In the genomic region with DNA sequence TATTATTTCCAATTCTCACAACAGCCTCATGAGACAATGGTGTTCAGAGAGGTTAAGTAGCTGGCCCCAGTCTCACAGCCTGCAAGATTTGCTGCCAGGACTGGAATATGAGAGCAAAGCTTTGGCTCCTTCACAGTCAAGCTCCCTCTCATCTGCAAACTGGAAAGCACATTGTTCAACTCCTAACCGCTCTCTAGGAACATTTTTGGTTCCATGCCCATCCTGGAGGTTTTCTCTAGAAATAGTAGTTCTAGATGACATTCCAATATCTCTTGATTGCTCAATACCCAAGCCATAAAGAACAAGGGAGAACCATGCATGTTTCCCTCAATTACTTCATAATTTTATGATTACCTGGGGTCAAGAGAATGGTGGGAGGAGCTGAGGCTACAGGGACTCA, we compare ENCODE assay signal across 24 cellular contexts.
"Had no signal": no experiment of that assay in that cellular context is flagged by ENCODE, and none has a peak within 500 bp of the region (broad histone marks: within the 10 kb centered on the region; RNA-seq: fewer than 3 reads in every experiment).

No MANE protein-coding gene starts in this region.

- H3K4me1 Mint-ChIP-seq: activated naive CD4-positive, alpha-beta T cell treated with anti-CD3 and anti-CD28 coated beads, Interleukin-2, amount 50 U/mL, for 24 hours; central memory CD8-positive, alpha-beta T cell; T-cell had no signal

- ATAC-seq: activated CD8-positive, alpha-beta T cell treated with anti-CD3 and anti-CD28 coated beads, Interleukin-2, amount 10 ng/mL, durations not matched to agents 7 days and 5 days; gastrocnemius medialis; T-cell had no signal

- DNase-seq: activated CD4-positive, alpha-beta T cell treated with anti-CD3 and anti-CD28 coated beads for 1 hour; activated CD4-positive, alpha-beta T cell treated with anti-CD3 and anti-CD28 coated beads, Interleukin-2, amount 50 U/mL, for 1 hour; activated CD8-positive, alpha-beta T cell treated with anti-CD3 and anti-CD28 coated beads, Interleukin-2, amount 10 ng/mL, durations not matched to agents 7 days and 5 days; activated gamma-delta T cell treated with Interleukin-2 at 50 U/mL for 16 hours; brain microvascular endothelial cell; colonic mucosa; dorsolateral prefrontal cortex; esophagus squamous epithelium; gastrocnemius medialis; hippocampal formation; kidney glomerular epithelial cell; left ventricle myocardium inferior; midbrain; retina; stimulated activated CD4-positive, alpha-beta T cell treated with anti-CD3 and anti-CD28 coated beads, Interleukin-4, amount 100 ng/mL, for 4 hours; substantia nigra; T-cell; tibial artery had no signal

- H3K36me3 Mint-ChIP-seq: activated naive CD4-positive, alpha-beta T cell treated with anti-CD3 and anti-CD28 coated beads, Interleukin-2, amount 50 U/mL, for 24 hours; natural killer cell treated with Interleukin-12 subunit alpha and Interleukin-12 subunit beta and Interleukin-15 and Interleukin-18, amount 100 ng/mL, for 72 hours; T-cell had no signal

- H3K9me3 ChIP-seq: colonic mucosa, esophagus squamous epithelium, gastrocnemius medialis, tibial artery had no signal

- H3K4me3 ChIP-seq: colonic mucosa, dorsolateral prefrontal cortex, esophagus squamous epithelium, gastrocnemius medialis, left ventricle myocardium inferior, tibial artery had no signal

- H3K4me1 ChIP-seq: colonic mucosa, esophagus squamous epithelium, tibial artery had no signal

- H3K9me3 Mint-ChIP-seq: activated naive CD4-positive, alpha-beta T cell treated with anti-CD3 and anti-CD28 coated beads, Interleukin-2, amount 50 U/mL, for 24 hours; central memory CD8-positive, alpha-beta T cell; T-helper 2 cell treated with Interferon-gamma antibody and Interleukin-4, amounts not matched to agents 5 μg/mL and 100 μg/mL, for 36 hours had no signal

- H3K4me3 Mint-ChIP-seq: activated CD8-positive, alpha-beta T cell treated with anti-CD3 and anti-CD28 coated beads, Interleukin-2, amount 10 ng/mL, durations not matched to agents 7 days and 5 days; activated naive CD4-positive, alpha-beta T cell treated with anti-CD3 and anti-CD28 coated beads, Interleukin-2, amount 50 U/mL, for 24 hours; central memory CD8-positive, alpha-beta T cell; natural killer cell treated with Interleukin-12 subunit alpha and Interleukin-12 subunit beta and Interleukin-15 and Interleukin-18, amount 100 ng/mL, for 72 hours; stimulated activated naive CD8-positive, alpha-beta T cell treated with anti-CD3 and anti-CD28 coated beads, Interleukin-15, Interleukin-2, amounts not matched to agents 100 ng/mL and 50 ng/mL, for 24 hours; T-cell; T-helper 2 cell treated with Interferon-gamma antibody and Interleukin-4, amounts not matched to agents 5 μg/mL and 100 μg/mL, for 36 hours had no signal

- H3K27ac ChIP-seq: brain microvascular endothelial cell, colonic mucosa, dorsolateral prefrontal cortex, esophagus squamous epithelium, gastrocnemius medialis, left ventricle myocardium inferior, tibial artery had no signal

- H3K27me3 ChIP-seq: brain microvascular endothelial cell, colonic mucosa, esophagus squamous epithelium, gastrocnemius medialis, tibial artery had no signal

- H3K27ac Mint-ChIP-seq: activated CD8-positive, alpha-beta T cell treated with anti-CD3 and anti-CD28 coated beads, Interleukin-2, amount 10 ng/mL, durations not matched to agents 7 days and 5 days; activated naive CD4-positive, alpha-beta T cell treated with anti-CD3 and anti-CD28 coated beads, Interleukin-2, amount 50 U/mL, for 24 hours; natural killer cell treated with Interleukin-12 subunit alpha and Interleukin-12 subunit beta and Interleukin-15 and Interleukin-18, amount 100 ng/mL, for 72 hours; progenitor cell of endocrine pancreas; stimulated activated naive CD8-positive, alpha-beta T cell treated with anti-CD3 and anti-CD28 coated beads, Interleukin-15, Interleukin-2, amounts not matched to agents 100 ng/mL and 50 ng/mL, for 24 hours; T-cell; T-helper 2 cell treated with Interferon-gamma antibody and Interleukin-4, amounts not matched to agents 5 μg/mL and 100 μg/mL, for 36 hours had no signal

- H3K36me3 ChIP-seq: brain microvascular endothelial cell, colonic mucosa, esophagus squamous epithelium, gastrocnemius medialis, left ventricle myocardium inferior, tibial artery had no signal
